ENCODE assay signal across 10 cellular contexts in genomic region chr22:23896166-23896522, GRCh38. TPM values are rescaled to one million over a fixed set of nuclear protein-coding genes. Genes with fewer than 3 reads are reported as not detected.
DNase-seq lines count a peak whose midpoint lies in the region; ATAC-seq and TF ChIP-seq lines count a peak whose summit lies in the region.
"Had no signal": no experiment of that assay in that cellular context is flagged by ENCODE, and none has a peak within 500 bp of the region (broad histone marks: within the 10 kb centered on the region; RNA-seq: fewer than 3 reads in every experiment).

No MANE protein-coding gene starts in this region.

- H3K36me3 ChIP-seq in BE2C (peaks cover 27% of the 10 kb centered on the region), HUES6 (ENCODE audit: control insufficient read depth, insufficient read depth, low read length) (peaks cover 23% of the 10 kb centered on the region), thyroid gland (peaks cover 9 to 11% of the 10 kb centered on the region in 2 donors)

- no peak for TF ChIP-seq POLR2A in thyroid gland (IDR thresholded peaks at IDR 0.05)

- peaks cover 21% of the 10 kb centered on the region for H3K4me1 ChIP-seq in BE2C
- H3K4me1 ChIP-seq in HUES6 (ENCODE audit: control insufficient read depth, insufficient read depth, low read length): peaks cover 22% of the 10 kb centered on the region
- peaks cover 13 to 30% of the 10 kb centered on the region in 2 donors for H3K4me1 ChIP-seq in thyroid gland

- DNase-seq in BE2C: no peak
- no peak for DNase-seq in activated naive CD8-positive, alpha-beta T cell treated with anti-CD3 and anti-CD28 coated beads for 36 hours
- DNase-seq in naive B cell: no peak
- DNase-seq in caudate nucleus (lab: John Stamatoyannopoulos, UW): no peak
- DNase-seq in thyroid gland: no peak
- DNase-seq: DMS153 had no signal

- intact Hi-C loops in thyroid gland (cut with DNase I): no loop called here

- WGBS in thyroid gland, 2 donors: 90 to 97% methylated on average over 5 of the region's 5 CpGs

- peaks cover 53% of the 10 kb centered on the region for H3K36me3 Mint-ChIP-seq in activated naive CD8-positive, alpha-beta T cell treated with anti-CD3 and anti-CD28 coated beads for 36 hours
- peaks cover 0 to 33% of the 10 kb centered on the region in 2 donors for H3K36me3 Mint-ChIP-seq in naive B cell

- no peak overlapping the region for H3K27ac ChIP-seq in HUES6 (ENCODE audit: low read depth, low read length)
- no peak overlapping the region for H3K27ac ChIP-seq in caudate nucleus (ENCODE audit: low read depth, low read length)
- H3K27ac ChIP-seq in thyroid gland: no peak overlapping the region

- no peaks in the 10 kb centered on the region for H3K9me3 ChIP-seq in BE2C
- H3K9me3 ChIP-seq in HUES6 (ENCODE audit: control insufficient read depth, insufficient read depth, low read depth, low read length): peaks cover 32% of the 10 kb centered on the region
- H3K9me3 ChIP-seq in thyroid gland: no peaks in the 10 kb centered on the region

- peak overlapping the region; percentile 96 for H3K4me3 Mint-ChIP-seq in activated naive CD8-positive, alpha-beta T cell treated with anti-CD3 and anti-CD28 coated beads for 36 hours
- peak overlapping the region in 6 of 8 donors; percentile 19 to 97 (median 93) for H3K4me3 Mint-ChIP-seq in naive B cell

- H3K27ac Mint-ChIP-seq in activated naive CD8-positive, alpha-beta T cell treated with anti-CD3 and anti-CD28 coated beads for 36 hours: peak overlapping the region; percentile 99
- peak overlapping the region in 2 of 6 donors; percentile 57 to 93 for H3K27ac Mint-ChIP-seq in naive B cell

- no peak for ATAC-seq in naive B cell (ENCODE audit: low read depth in 2 of 2)
- ATAC-seq in GM18520 (IDR thresholded peaks at IDR 0.05; ENCODE audit: unreplicated experiment): no peak
- ATAC-seq in HG03280 (IDR thresholded peaks at IDR 0.05; ENCODE audit: unreplicated experiment): no peak

- peaks cover 26% of the 10 kb centered on the region for H3K4me1 Mint-ChIP-seq in activated naive CD8-positive, alpha-beta T cell treated with anti-CD3 and anti-CD28 coated beads for 36 hours
- H3K4me1 Mint-ChIP-seq in naive B cell: peaks cover 31 to 37% (median 34%) of the 10 kb centered on the region in 3 donors

- TF ChIP-seq CTCF in BE2C (IDR thresholded peaks at IDR 0.05; ENCODE audit: low read depth, low read length) (no peak), thyroid gland (IDR thresholded peaks at IDR 0.05) (no peak)

- peak overlapping the region; percentile 91 for H3K9ac ChIP-seq in HUES6 (ENCODE audit: low read length)

- H3K27me3 Mint-ChIP-seq in activated naive CD8-positive, alpha-beta T cell treated with anti-CD3 and anti-CD28 coated beads for 36 hours: peaks cover 3% of the 10 kb centered on the region
- H3K27me3 Mint-ChIP-seq in naive B cell: no peaks in the 10 kb centered on the region
- H3K27me3 Mint-ChIP-seq: IgD-negative memory B cell had no signal

- H3K4me3 ChIP-seq in BE2C (ENCODE audit: low read depth, low read length) (peak overlapping the region; percentile 94), HUES6 (ENCODE audit: low read depth, low read length) (peak overlapping the region; percentile 72; the same call in 1 of the 2 replicates), thyroid gland (replicated peaks in 1 of 3) (no peak overlapping the region)

- no peaks in the 10 kb centered on the region for H3K27me3 ChIP-seq in BE2C
- H3K27me3 ChIP-seq in HUES6 (ENCODE audit: control insufficient read depth, insufficient read depth, low read length): no peaks in the 10 kb centered on the region
- no peaks in the 10 kb centered on the region for H3K27me3 ChIP-seq in thyroid gland

- no peaks in the 10 kb centered on the region for H3K9me3 Mint-ChIP-seq in activated naive CD8-positive, alpha-beta T cell treated with anti-CD3 and anti-CD28 coated beads for 36 hours
- H3K9me3 Mint-ChIP-seq in naive B cell: peaks cover 0 to 6% (median 0%) of the 10 kb centered on the region in 7 donors
- H3K9me3 Mint-ChIP-seq: IgD-negative memory B cell had no signal

RNA-seq across cellular contexts. Expression of gene MIF, which starts 2.0 kb away (rescaled TPM):
- 3,280 TPM for polyA plus RNA-seq in BE2C (2012; ENCODE audit: insufficient read depth, insufficient read length, low read depth)
- total RNA-seq in activated naive CD8-positive, alpha-beta T cell treated with anti-CD3 and anti-CD28 coated beads for 36 hours: 1,000 to 10,000 TPM; 1,236 to 1,275 TPM
- polyA plus RNA-seq in naive B cell (ENCODE audit: low read depth in 6 of 6): 1,000 to 10,000 TPM in 2 of 6 donors, 100 to 1,000 TPM in 4; 853 to 1,113 (median 946) TPM
- total RNA-seq in thyroid gland: 100 to 1,000 TPM; 342 to 807 (median 472) TPM

RNA-seq across cellular contexts. Expression of gene SLC2A11, which starts 38.5 kb away (rescaled TPM):
- 26.1 TPM for polyA plus RNA-seq in BE2C (2012; ENCODE audit: insufficient read depth, insufficient read length, low read depth)
- total RNA-seq in activated naive CD8-positive, alpha-beta T cell treated with anti-CD3 and anti-CD28 coated beads for 36 hours: 1 to 10 TPM; 5.2 to 5.9 TPM
- 10 to 100 TPM in 4 of 6 donors, 1 to 10 TPM in 2; 7.0 to 15.9 (median 10.9) TPM for polyA plus RNA-seq in naive B cell (ENCODE audit: low read depth in 6 of 6)
- total RNA-seq in thyroid gland: 10 to 100 TPM; 17.5 to 30.0 (median 24.3) TPM

RNA-seq across cellular contexts. Expression of gene DERL3, which starts 57.3 kb away (rescaled TPM):
- polyA plus RNA-seq in BE2C (2012; ENCODE audit: insufficient read depth, insufficient read length, low read depth): 0.82 TPM
- 1 to 10 TPM; 4.0 to 5.9 TPM for total RNA-seq in activated naive CD8-positive, alpha-beta T cell treated with anti-CD3 and anti-CD28 coated beads for 36 hours
- 10 to 100 TPM; 25.2 to 33.9 (median 26.4) TPM for polyA plus RNA-seq in naive B cell (ENCODE audit: low read depth in 6 of 6)
- total RNA-seq in thyroid gland: 10 to 100 TPM in 1 of 4 donors, 1 to 10 TPM in 3; 1.6 to 15.9 (median 4.1) TPM

Comparison
In these comparisons a context has a peak if more than half of its experiments do, and no peak if none do; other contexts are left out.
1. H3K4me3 ChIP-seq: peak in BE2C (single experiment) and HUES6 (single experiment); none in thyroid gland (0 of 3).